26 cellular contexts compared by ENCODE assay signal in genomic region chr19:30543243-30543945, GRCh38.
"Had no signal": no experiment of that assay in that cellular context is flagged by ENCODE, and none has a peak within 500 bp of the region (broad histone marks: within the 10 kb centered on the region; RNA-seq: fewer than 3 reads in every experiment).

No MANE protein-coding gene starts in this region.

- H3K9me3 Mint-ChIP-seq: mesothelial cell of epicardium; natural killer cell; stimulated activated naive CD8-positive, alpha-beta T cell treated with anti-CD3 and anti-CD28 coated beads, Interleukin-15, Interleukin-2, amounts not matched to agents 100 ng/mL and 50 ng/mL, for 24 hours; type B pancreatic cell had no signal

- ATAC-seq: left colon, left lung, lower lobe of right lung, natural killer cell had no signal

- H3K4me1 Mint-ChIP-seq: mesothelial cell of epicardium, naive B cell, natural killer cell, nephron progenitor cell had no signal

- DNase-seq: hippocampal formation; kidney; left colon; left lung; lower lobe of right lung; mammary epithelial cell; mesenchymal stem cell; naive B cell; natural killer cell; nephron progenitor cell; ovary; right lobe of liver; stimulated activated CD4-positive, alpha-beta T cell treated with anti-CD3 and anti-CD28 coated beads, Interleukin-12 subunit alpha, Interleukin-12 subunit beta, amount 100 ng/mL, for 4 hours; stimulated activated CD4-positive, alpha-beta T cell treated with anti-CD3 and anti-CD28 coated beads, Interleukin-15, amount 100 ng/mL, for 24 hours; stimulated activated CD4-positive, alpha-beta T cell treated with anti-CD3 and anti-CD28 coated beads, Interleukin-2, amount 100 ng/mL, for 24 hours; stimulated activated CD4-positive, alpha-beta T cell treated with anti-CD3 and anti-CD28 coated beads, Interleukin-4, amount 100 ng/mL, for 1 hour; stimulated activated naive CD4-positive, alpha-beta T cell had no signal

- H3K4me1 ChIP-seq: left lung, lower lobe of right lung, neural progenitor cell, right atrium auricular region, right lobe of liver, tibial nerve, vagina had no signal

- H3K36me3 Mint-ChIP-seq: mesothelial cell of epicardium, naive B cell, natural killer cell, type B pancreatic cell had no signal

- H3K27me3 Mint-ChIP-seq: naive B cell; stimulated activated naive CD8-positive, alpha-beta T cell treated with anti-CD3 and anti-CD28 coated beads, Interleukin-15, Interleukin-2, amounts not matched to agents 100 ng/mL and 50 ng/mL, for 24 hours had no signal

- H3K27ac ChIP-seq: left lung, lower lobe of right lung, neural progenitor cell, ovary, right atrium auricular region, right lobe of liver, skin epidermis, tibial nerve, vagina had no signal

- H3K27ac Mint-ChIP-seq: mesothelial cell of epicardium; naive B cell; natural killer cell; nephron progenitor cell; neural progenitor cell; progenitor cell of endocrine pancreas; stimulated activated naive CD8-positive, alpha-beta T cell treated with anti-CD3 and anti-CD28 coated beads, Interleukin-15, Interleukin-2, amounts not matched to agents 100 ng/mL and 50 ng/mL, for 24 hours; type B pancreatic cell had no signal

- H3K4me3 ChIP-seq: left lung, lower lobe of right lung, neural progenitor cell, ovary, right atrium auricular region, right lobe of liver, skin epidermis, tibial nerve, vagina had no signal

- H3K27me3 ChIP-seq: neural progenitor cell, ovary, right atrium auricular region, right lobe of liver, tibial nerve, vagina had no signal

- H3K9me3 ChIP-seq: left lung, lower lobe of right lung, ovary, right atrium auricular region, right lobe of liver, vagina had no signal

- H3K36me3 ChIP-seq: left lung, lower lobe of right lung, neural progenitor cell, ovary, right atrium auricular region, right lobe of liver, vagina had no signal

- H3K4me3 Mint-ChIP-seq: mesothelial cell of epicardium; natural killer cell; nephron progenitor cell; neural progenitor cell; stimulated activated naive CD8-positive, alpha-beta T cell treated with anti-CD3 and anti-CD28 coated beads, Interleukin-15, Interleukin-2, amounts not matched to agents 100 ng/mL and 50 ng/mL, for 24 hours; type B pancreatic cell had no signal
